ENCODE assay signal across 1 cellular context in the genomic region with DNA sequence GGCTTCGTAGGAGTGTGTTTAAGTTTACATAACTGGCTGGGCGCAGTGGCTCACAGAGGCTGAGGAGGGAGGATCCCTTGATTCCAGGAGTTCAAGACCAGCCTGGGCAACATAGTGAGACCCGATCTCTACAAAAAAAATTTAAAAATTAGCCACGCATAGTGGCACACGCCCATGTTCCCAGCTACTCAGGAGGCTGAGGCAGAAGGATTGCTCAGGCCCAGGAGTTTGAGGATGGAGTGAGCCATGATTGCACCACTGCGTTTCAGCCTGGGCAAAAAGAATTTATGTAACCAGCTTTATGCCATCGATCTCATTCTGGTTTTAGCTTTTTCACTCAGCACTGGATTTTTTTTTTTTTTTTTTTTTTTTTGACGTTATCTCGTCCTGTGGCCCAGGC.
TF ChIP-seq lines count a peak whose summit lies in the region.

No MANE protein-coding gene starts in this region.

TF ChIP-seq in GM23338, 12 proteins besides CTCF, POLR2A, EP300 and RAD21 (continued from another document):
- TF ChIP-seq ZNF462 (CRISPR knock-in tag; IDR thresholded peaks at IDR 0.05) (no peak), EZH2 (IDR thresholded peaks at IDR 0.05; ENCODE audit: low read depth, unreplicated experiment) (no peak), EZH2phosphoT487 (IDR thresholded peaks at IDR 0.05; ENCODE audit: unreplicated experiment) (no peak), ZNF114 (CRISPR knock-in tag; IDR thresholded peaks at IDR 0.05) (no peak), NANOG (IDR thresholded peaks at IDR 0.05; ENCODE audit: borderline replicate concordance) (no peak), JUNB (IDR thresholded peaks at IDR 0.05; ENCODE audit: unreplicated experiment) (no peak), CREB1 (CRISPR knock-in tag; IDR thresholded peaks at IDR 0.05; ENCODE audit: low read depth) (no peak)
- TF ChIP-seq, protein P1, sequence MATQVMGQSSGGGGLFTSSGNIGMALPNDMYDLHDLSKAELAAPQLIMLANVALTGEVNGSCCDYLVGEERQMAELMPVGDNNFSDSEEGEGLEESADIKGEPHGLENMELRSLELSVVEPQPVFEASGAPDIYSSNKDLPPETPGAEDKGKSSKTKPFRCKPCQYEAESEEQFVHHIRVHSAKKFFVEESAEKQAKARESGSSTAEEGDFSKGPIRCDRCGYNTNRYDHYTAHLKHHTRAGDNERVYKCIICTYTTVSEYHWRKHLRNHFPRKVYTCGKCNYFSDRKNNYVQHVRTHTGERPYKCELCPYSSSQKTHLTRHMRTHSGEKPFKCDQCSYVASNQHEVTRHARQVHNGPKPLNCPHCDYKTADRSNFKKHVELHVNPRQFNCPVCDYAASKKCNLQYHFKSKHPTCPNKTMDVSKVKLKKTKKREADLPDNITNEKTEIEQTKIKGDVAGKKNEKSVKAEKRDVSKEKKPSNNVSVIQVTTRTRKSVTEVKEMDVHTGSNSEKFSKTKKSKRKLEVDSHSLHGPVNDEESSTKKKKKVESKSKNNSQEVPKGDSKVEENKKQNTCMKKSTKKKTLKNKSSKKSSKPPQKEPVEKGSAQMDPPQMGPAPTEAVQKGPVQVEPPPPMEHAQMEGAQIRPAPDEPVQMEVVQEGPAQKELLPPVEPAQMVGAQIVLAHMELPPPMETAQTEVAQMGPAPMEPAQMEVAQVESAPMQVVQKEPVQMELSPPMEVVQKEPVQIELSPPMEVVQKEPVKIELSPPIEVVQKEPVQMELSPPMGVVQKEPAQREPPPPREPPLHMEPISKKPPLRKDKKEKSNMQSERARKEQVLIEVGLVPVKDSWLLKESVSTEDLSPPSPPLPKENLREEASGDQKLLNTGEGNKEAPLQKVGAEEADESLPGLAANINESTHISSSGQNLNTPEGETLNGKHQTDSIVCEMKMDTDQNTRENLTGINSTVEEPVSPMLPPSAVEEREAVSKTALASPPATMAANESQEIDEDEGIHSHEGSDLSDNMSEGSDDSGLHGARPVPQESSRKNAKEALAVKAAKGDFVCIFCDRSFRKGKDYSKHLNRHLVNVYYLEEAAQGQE (IDR thresholded peaks at IDR 0.05; ENCODE audit: unreplicated experiment), result no peak
- TF ChIP-seq, protein P2, sequence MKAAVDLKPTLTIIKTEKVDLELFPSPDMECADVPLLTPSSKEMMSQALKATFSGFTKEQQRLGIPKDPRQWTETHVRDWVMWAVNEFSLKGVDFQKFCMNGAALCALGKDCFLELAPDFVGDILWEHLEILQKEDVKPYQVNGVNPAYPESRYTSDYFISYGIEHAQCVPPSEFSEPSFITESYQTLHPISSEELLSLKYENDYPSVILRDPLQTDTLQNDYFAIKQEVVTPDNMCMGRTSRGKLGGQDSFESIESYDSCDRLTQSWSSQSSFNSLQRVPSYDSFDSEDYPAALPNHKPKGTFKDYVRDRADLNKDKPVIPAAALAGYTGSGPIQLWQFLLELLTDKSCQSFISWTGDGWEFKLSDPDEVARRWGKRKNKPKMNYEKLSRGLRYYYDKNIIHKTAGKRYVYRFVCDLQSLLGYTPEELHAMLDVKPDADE (IDR thresholded peaks at IDR 0.05), result no peak
